27 cellular contexts compared by ENCODE assay signal in genomic region chr2:240397542-240397916, GRCh38. TPM values are rescaled to one million over a fixed set of nuclear protein-coding genes. Genes with fewer than 3 reads are reported as not detected.
DNase-seq lines count a peak whose midpoint lies in the region; ATAC-seq, FAIRE-seq and TF ChIP-seq lines count a peak whose summit lies in the region.
"Had no signal": no experiment of that assay in that cellular context is flagged by ENCODE, and none has a peak within 500 bp of the region (broad histone marks: within the 10 kb centered on the region; RNA-seq: fewer than 3 reads in every experiment).

No MANE protein-coding gene starts in this region.

- TF ChIP-seq CTCF in BE2C (IDR thresholded peaks at IDR 0.05; ENCODE audit: low read depth, low read length), result no peak
- TF ChIP-seq CTCF in endodermal cell (conservative IDR thresholded peaks at IDR 0.05), result no peak
- TF ChIP-seq CTCF in osteoblast (IDR thresholded peaks at IDR 0.05; ENCODE audit: extremely low read depth, low read depth, low read length), result no peak

- no peak overlapping the region for H3K9ac ChIP-seq in endodermal cell (ENCODE audit: extremely low read depth, low read length, poor library complexity, severe bottlenecking)

- H3K79me2 ChIP-seq in osteoblast (ENCODE audit: insufficient read depth, low read length), result no peaks in the 10 kb centered on the region

- no peak overlapping the region for H3K4me2 ChIP-seq in osteoblast (ENCODE audit: insufficient read depth, low read length)

- no peaks in the 10 kb centered on the region for H3K36me3 Mint-ChIP-seq in endodermal cell (ENCODE audit: low read depth)
- H3K36me3 Mint-ChIP-seq: CD4-positive, alpha-beta memory T cell; memory B cell had no signal

- no peaks in the 10 kb centered on the region for H3K4me1 Mint-ChIP-seq in endodermal cell
- H3K4me1 Mint-ChIP-seq: activated B cell treated with CpG ODN at 0.5 μM for 24 hours, memory B cell had no signal

- no peak for FAIRE-seq in H54 (lab: Jason Lieb, UNC)
- FAIRE-seq: bronchial epithelial cell, G401.6, keratinocyte had no signal

- H3K4me3 ChIP-seq in BE2C (ENCODE audit: low read depth, low read length) (no peak overlapping the region), endodermal cell (ENCODE audit: low read length) (no peak overlapping the region), osteoblast (ENCODE audit: insufficient read depth, low read length) (no peak overlapping the region)
- H3K4me3 ChIP-seq: HAP-1, transverse colon had no signal

- H3K9me3 ChIP-seq in BE2C (no peaks in the 10 kb centered on the region), endodermal cell (ENCODE audit: control insufficient read depth, low read length) (no peaks in the 10 kb centered on the region), osteoblast (ENCODE audit: low read depth, low read length) (no peaks in the 10 kb centered on the region)
- H3K9me3 ChIP-seq: HAP-1, transverse colon had no signal

- no peaks in the 10 kb centered on the region for H3K27me3 ChIP-seq in BE2C
- no peaks in the 10 kb centered on the region for H3K27me3 ChIP-seq in endodermal cell (ENCODE audit: control insufficient read depth, insufficient read depth, low read length, poor library complexity, severe bottlenecking)
- H3K27me3 ChIP-seq in osteoblast (ENCODE audit: insufficient read depth, low read length), result no peaks in the 10 kb centered on the region
- H3K27me3 ChIP-seq: transverse colon had no signal

- H3K27ac ChIP-seq in endodermal cell (ENCODE audit: low read depth, low read length) (no peak overlapping the region), osteoblast (ENCODE audit: low read depth, low read length) (no peak overlapping the region)
- H3K27ac ChIP-seq: 22Rv1, transverse colon had no signal

- H3K4me1 ChIP-seq in BE2C, result no peaks in the 10 kb centered on the region; the same call in 1 of the 2 replicates
- no peaks in the 10 kb centered on the region for H3K4me1 ChIP-seq in endodermal cell (ENCODE audit: control insufficient read depth, insufficient read depth, low read length)
- no peaks in the 10 kb centered on the region for H3K4me1 ChIP-seq in osteoblast (ENCODE audit: insufficient read depth, low read length)
- H3K4me1 ChIP-seq: HAP-1 had no signal

- TF ChIP-seq POLR2A in H54 (IDR thresholded peaks at IDR 0.05; ENCODE audit: low read depth, low read length), result no peak

- no peak overlapping the region for H3K27ac Mint-ChIP-seq in endodermal cell
- H3K27ac Mint-ChIP-seq: activated B cell treated with CpG ODN at 0.5 μM for 24 hours; CD4-positive, alpha-beta memory T cell; memory B cell; stimulated activated naive CD8-positive, alpha-beta T cell treated with anti-CD3 and anti-CD28 coated beads, Interleukin-15, Interleukin-2, amounts not matched to agents 100 ng/mL and 50 ng/mL, for 24 hours had no signal

- no peaks in the 10 kb centered on the region for H3K27me3 Mint-ChIP-seq in endodermal cell (ENCODE audit: insufficient read depth)
- H3K27me3 Mint-ChIP-seq: activated B cell treated with CpG ODN at 0.5 μM for 24 hours; CD4-positive, alpha-beta memory T cell; stimulated activated naive CD8-positive, alpha-beta T cell treated with anti-CD3 and anti-CD28 coated beads, Interleukin-15, Interleukin-2, amounts not matched to agents 100 ng/mL and 50 ng/mL, for 24 hours had no signal

- H3K4me3 Mint-ChIP-seq in endodermal cell, result no peak overlapping the region
- H3K4me3 Mint-ChIP-seq: activated B cell treated with CpG ODN at 0.5 μM for 24 hours; CD4-positive, alpha-beta memory T cell; memory B cell; stimulated activated naive CD8-positive, alpha-beta T cell treated with anti-CD3 and anti-CD28 coated beads, Interleukin-15, Interleukin-2, amounts not matched to agents 100 ng/mL and 50 ng/mL, for 24 hours had no signal

- H3K36me3 ChIP-seq in BE2C, result no peaks in the 10 kb centered on the region
- H3K36me3 ChIP-seq in endodermal cell (ENCODE audit: control insufficient read depth, insufficient read depth, low read length), result no peaks in the 10 kb centered on the region
- H3K36me3 ChIP-seq in osteoblast (ENCODE audit: insufficient read depth, low read length), result no peaks in the 10 kb centered on the region
- H3K36me3 ChIP-seq: HAP-1, transverse colon had no signal

- 81 to 90% methylated on average over 3 to 9 of the region's 9 CpGs for whole genome bisulfite sequencing in endodermal cell (ENCODE audit: insufficient coverage in 1 of 2, insufficient read length in 1 of 2), 2 experiments

- H4K20me1 ChIP-seq in osteoblast (ENCODE audit: insufficient read depth, low read length), result no peaks in the 10 kb centered on the region

- peak; percentile 17 for DNase-seq in activated CD4-positive, CD25-positive, alpha-beta regulatory T cell treated with anti-CD3 and anti-CD28 coated beads, Interleukin-2, amount 50 U/mL, for 72 hours
- no peak for DNase-seq in activated CD4-positive, CD25-positive, alpha-beta regulatory T cell (lab: John Stamatoyannopoulos, UW)
- DNase-seq in BE2C (peak; percentile 14), endodermal cell (peak; percentile 18), osteoblast (ENCODE audit: insufficient read length, low spot score, missing footprints) (peak; percentile 66), H54 (ENCODE audit: insufficient read length, low spot score) (no peak), C1 segment of cervical spinal cord (lab: John Stamatoyannopoulos, UW) (no peak)
- DNase-seq: activated B cell treated with CpG ODN at 0.5 μM for 24 hours; activated CD4-positive, alpha-beta T cell treated with anti-CD3 and anti-CD28 coated beads, Interleukin-2, amount 50 U/mL, for 48 hours; amniotic stem cell; CD4-positive, alpha-beta memory T cell; cortex of kidney; DMS153; Kasumi-1; NCI-H1694 treated with DMSO at 0.1 percent for 48 hours; NCI-H2171; NCI-H524 treated with DMSO at 0.1 percent for 48 hours; SIG-M5; transverse colon had no signal

- ATAC-seq in GM19328 (IDR thresholded peaks at IDR 0.05; ENCODE audit: unreplicated experiment), result no peak

- H3K9me3 Mint-ChIP-seq in endodermal cell, result no peaks in the 10 kb centered on the region
- H3K9me3 Mint-ChIP-seq: activated B cell treated with CpG ODN at 0.5 μM for 24 hours; CD4-positive, alpha-beta memory T cell; memory B cell; stimulated activated naive CD8-positive, alpha-beta T cell treated with anti-CD3 and anti-CD28 coated beads, Interleukin-15, Interleukin-2, amounts not matched to agents 100 ng/mL and 50 ng/mL, for 24 hours had no signal

- no peak overlapping the region for H2AFZ ChIP-seq in osteoblast (ENCODE audit: low read length)

RNA-seq across cellular contexts. Expression of gene GPC1, which starts 37.9 kb away (rescaled TPM):
- 46.0 TPM for polyA plus RNA-seq in BE2C (2012; ENCODE audit: insufficient read depth, insufficient read length, low read depth)
- total RNA-seq in endodermal cell (10 to 100 TPM; 37.8 to 69.7 TPM), osteoblast (44.8 and 54.3 TPM in 2 replicates)
- polyA plus RNA-seq in endodermal cell (2013, experiment 1 of 2), result 55.9 TPM
- polyA plus RNA-seq in endodermal cell (2013, experiment 2 of 2), result 56.9 TPM

Comparison
In these comparisons a context has a peak if more than half of its experiments do, and no peak if none do; other contexts are left out.
1. DNase-seq: peak in activated CD4-positive, CD25-positive, alpha-beta regulatory T cell treated with anti-CD3 and anti-CD28 coated beads, Interleukin-2, amount 50 U/mL, for 72 hours (single experiment), BE2C (single experiment), endodermal cell (single experiment) and osteoblast (single experiment); none in activated CD4-positive, CD25-positive, alpha-beta regulatory T cell (0 of 4), H54 (single experiment) and C1 segment of cervical spinal cord (0 of 14).